In genomic region chr1:44739361-44740178, GRCh38 we compare ENCODE assay signal across 8 cellular contexts. TPM values are rescaled to one million over a fixed set of nuclear protein-coding genes. Genes with fewer than 3 reads are reported as not detected.
DNase-seq lines count a peak whose midpoint lies in the region; ATAC-seq, FAIRE-seq and TF ChIP-seq lines count a peak whose summit lies in the region.

KIF2C (plus strand) TSS chr1:44739837; CDS start chr1:44739933, 96 bp downstream.

- peak within 1 kb of the TSS; percentile 94 to 98 (median 94) for H3K4me3 Mint-ChIP-seq in brain

- H3K4me1 ChIP-seq in sigmoid colon = peaks cover 0 to 8% (median 6%) of the 10 kb centered on the region in 4 donors

- no peaks in the 10 kb centered on the region for H3K27me3 ChIP-seq in sigmoid colon

- H3K27ac ChIP-seq in 22Rv1 (peak within 1 kb of the TSS; percentile 79), sigmoid colon (peak within 1 kb of the TSS; percentile 82 to 89 (median 86))

- peak within 1 kb of the TSS; percentile 92 to 99 (median 96) for H3K27ac Mint-ChIP-seq in brain

- ATAC-seq in GM18520 (IDR thresholded peaks at IDR 0.05; ENCODE audit: unreplicated experiment) (peak; percentile 99), HG03064 (IDR thresholded peaks at IDR 0.05; ENCODE audit: low read depth, unreplicated experiment) (peak; percentile 92)

- H3K9me3 ChIP-seq in sigmoid colon = no peaks in the 10 kb centered on the region

- intact Hi-C loops in sigmoid colon (cut with DNase I) = loop anchor here (2.0 kb wide), 1 partner anchor 35 kb away; the partner anchor contains the start of gene RPS8

- peaks cover 38% of the 10 kb centered on the region for H3K4me1 Mint-ChIP-seq in brain

- FAIRE-seq in TTC549 (lab: Jason Lieb, UNC) = peak; percentile 92

- TF ChIP-seq CTCF in 22Rv1 (IDR thresholded peaks at IDR 0.05) (no peak), brain (conservative IDR thresholded peaks at IDR 0.05) (no peak), sigmoid colon (IDR thresholded peaks at IDR 0.05) (no peak)

- WGBS in sigmoid colon, 2 donors = 0% methylated on average over 57 of the region's 57 CpGs

- no peaks in the 10 kb centered on the region for H3K36me3 ChIP-seq in sigmoid colon

- H3K4me3 ChIP-seq in sigmoid colon = peak within 1 kb of the TSS; percentile 41 to 57 (median 52)

- H3K36me3 Mint-ChIP-seq in brain = peaks cover 6% of the 10 kb centered on the region

- peak; percentile 97 for DNase-seq in NCI-H2107 treated with DMSO at 0.1 percent for 48 hours (lab: John Stamatoyannopoulos, UW; ENCODE audit: unreplicated experiment)
- DNase-seq in iPS DF 4.7 (ENCODE audit: extremely low read depth, low spot score) = peak; percentile 92
- peak; percentile 98 for DNase-seq in sigmoid colon

- TF ChIP-seq EP300 in sigmoid colon (IDR thresholded peaks at IDR 0.05) = peak in 1 of 4 donors; percentile 54

- peaks cover 0 to 7% (median 0%) of the 10 kb centered on the region in 5 experiments for H3K9me3 Mint-ChIP-seq in brain

- peaks cover 6% of the 10 kb centered on the region for H3K27me3 Mint-ChIP-seq in brain

- TF ChIP-seq POLR2A in sigmoid colon (IDR thresholded peaks at IDR 0.05) = peak; percentile 57 to 74

RNA-seq across cellular contexts. Expression of gene KIF2C, which starts in this region (rescaled TPM):
- polyA plus RNA-seq in brain (ENCODE audit: insufficient read depth, low read depth, low replicate concordance) = 43.1 TPM
- total RNA-seq in sigmoid colon = 1 to 10 TPM in 2 of 4 donors, under 1 TPM in 2; 0.36 to 2.0 (median 1.2) TPM
- polyA plus RNA-seq in sigmoid colon = 10 to 100 TPM in 1 of 3 donors, 1 to 10 TPM in 1, under 1 TPM in 1; 0.60 to 16.2 (median 3.9) TPM

Comparison
In these comparisons a context has a peak if more than half of its experiments do, and no peak if none do; other contexts are left out.
1. Peak in every context shown above with its lines: DNase-seq, ATAC-seq, H3K4me3 ChIP-seq and H3K27ac ChIP-seq.